27 cellular contexts compared by ENCODE assay signal in genomic region chr9:4443439-4443838, GRCh38. TPM values are rescaled to one million over a fixed set of nuclear protein-coding genes. Genes with fewer than 3 reads are reported as not detected.
"Had no signal": no experiment of that assay in that cellular context is flagged by ENCODE, and none has a peak within 500 bp of the region (broad histone marks: within the 10 kb centered on the region; RNA-seq: fewer than 3 reads in every experiment).

No MANE protein-coding gene starts in this region.

- H3K4me1 ChIP-seq: adrenal gland, body of pancreas, heart left ventricle, pancreas, right atrium auricular region, spleen, suprapubic skin, tibial artery, upper lobe of right lung had no signal

- H3K27me3 ChIP-seq: adrenal gland, body of pancreas, heart left ventricle, pancreas, right atrium auricular region, spleen, suprapubic skin, tibial artery, upper lobe of right lung had no signal

- H3K4me3 ChIP-seq: adrenal gland, body of pancreas, heart left ventricle, pancreas, right atrium auricular region, spleen, suprapubic skin, tibial artery, upper lobe of right lung had no signal

- FAIRE-seq: pancreas, TTC549 had no signal

- DNase-seq: activated CD4-positive, alpha-beta T cell treated with anti-CD3 and anti-CD28 coated beads for 4 hours; activated CD4-positive, alpha-beta T cell treated with anti-CD3 and anti-CD28 coated beads, Interleukin-2, amount 50 U/mL, for 4 hours; activated CD8-positive, alpha-beta memory T cell treated with anti-CD3 and anti-CD28 coated beads for 24 hours; activated effector memory CD4-positive, alpha-beta T cell treated with anti-CD3 and anti-CD28 coated beads, Interleukin-2, amount 50 U/mL, for 16 hours; activated naive CD4-positive, alpha-beta T cell treated with anti-CD3 and anti-CD28 coated beads for 36 hours; activated naive CD8-positive, alpha-beta T cell treated with anti-CD3 and anti-CD28 coated beads for 36 hours; activated T-cell treated with anti-CD3 and anti-CD28 coated beads, Interleukin-2, amount 50 U/mL, for 1 hour; adrenal gland; aorta; body of pancreas; cerebellar nuclear complex; cortex of kidney; effector memory CD8-positive, alpha-beta T cell; erythroblast; heart left ventricle; hypothalamus; naive thymus-derived CD8-positive, alpha-beta T cell; nucleus accumbens; pancreas; spleen; tibial artery; upper lobe of right lung had no signal

- ATAC-seq: body of pancreas; effector memory CD8-positive, alpha-beta T cell; heart left ventricle; naive thymus-derived CD8-positive, alpha-beta T cell; pancreas; upper lobe of right lung had no signal

- H3K36me3 ChIP-seq: adrenal gland, heart left ventricle, pancreas, right atrium auricular region, spleen, suprapubic skin, tibial artery, upper lobe of right lung had no signal

- H3K9me3 ChIP-seq: adrenal gland, body of pancreas, pancreas, suprapubic skin, tibial artery, upper lobe of right lung had no signal

- H3K27ac ChIP-seq: adrenal gland, body of pancreas, pancreas, right atrium auricular region, spleen, suprapubic skin, tibial artery, upper lobe of right lung, VCaP had no signal

RNA-seq across cellular contexts. Expression of gene SLC1A1, which starts 46.8 kb away (rescaled TPM):
- total RNA-seq: activated naive CD4-positive, alpha-beta T cell treated with anti-CD3 and anti-CD28 coated beads for 36 hours; activated T-helper 1 cell treated with anti-CD3 and anti-CD28 coated beads, Interleukin-12 subunit alpha, Interleukin-12 subunit beta, Interleukin-2, Interleukin-4 antibody, amounts not matched to agents 30 ng/mL and 10 ng/mL and 1 ng/mL, durations not matched to agents 14 hours and 24 hours and 36 hours; naive thymus-derived CD8-positive, alpha-beta T cell had no signal
- polyA plus RNA-seq: naive thymus-derived CD8-positive, alpha-beta T cell had no signal
